Comparison of ENCODE assay signal across 8 cellular contexts in the genomic region with DNA sequence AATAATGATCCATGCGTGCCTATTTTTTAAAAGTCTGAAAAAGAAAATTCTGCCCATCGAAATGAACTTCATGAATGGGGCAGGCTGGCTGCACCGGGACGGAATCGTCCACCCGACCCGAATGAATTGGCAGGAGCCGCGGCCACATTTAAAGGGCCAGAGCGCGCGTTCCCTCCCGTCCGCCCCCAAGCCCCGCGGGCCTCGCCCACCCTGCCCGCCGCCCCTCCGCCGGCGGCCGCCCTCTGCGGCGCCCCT. TPM values are rescaled to one million over a fixed set of nuclear protein-coding genes. Genes with fewer than 3 reads are reported as not detected.
DNase-seq lines count a peak whose midpoint lies in the region; ATAC-seq and TF ChIP-seq lines count a peak whose summit lies in the region.

No MANE protein-coding gene starts in this region.

- no peaks in the 10 kb centered on the region for H3K79me2 ChIP-seq in GM23338 (replicated peaks; ENCODE audit: insufficient read depth)
- no peaks in the 10 kb centered on the region for H3K79me2 ChIP-seq in MM.1S (ENCODE audit: low read length)

- 0 out of 2 replicates have a peak overlapping the region, but pooled peaks have one; percentile 29 for H2AFZ ChIP-seq in GM23338
- no peak overlapping the region for H2AFZ ChIP-seq in MM.1S (ENCODE audit: low read length)

- ATAC-seq in GM23338 (no peak), RWPE2 (ENCODE audit: low read depth) (peak; percentile 8; the same call in 2 of the 3 replicates)

- no peaks in the 10 kb centered on the region for H3K36me3 ChIP-seq in GM23338 (ENCODE audit: insufficient read depth)
- peaks cover 8% of the 10 kb centered on the region; the same call in 1 of the 2 replicates for H3K36me3 ChIP-seq in RWPE2 (ENCODE audit: low read depth)
- H3K36me3 ChIP-seq in spleen = peaks cover 0 to 10% (median 0%) of the 10 kb centered on the region in 6 donors
- H3K36me3 ChIP-seq in MM.1S (replicated peaks; ENCODE audit: insufficient read depth, low read length) = no peaks in the 10 kb centered on the region

- WGBS in spleen, 5 donors = 0 to 8% (median 1%) methylated on average over 10 to 25 of the region's 25 CpGs

- H3F3A ChIP-seq in GM23338 (replicated peaks; ENCODE audit: low read depth) (peaks cover 34% of the 10 kb centered on the region), MM.1S (ENCODE audit: insufficient read depth, low read length) (no peaks in the 10 kb centered on the region)

- H3K36me3 Mint-ChIP-seq in GM23338 (ENCODE audit: low read depth) = peaks cover 2% of the 10 kb centered on the region; the same call in 1 of the 3 replicates
- no peaks in the 10 kb centered on the region for H3K36me3 Mint-ChIP-seq in glutamatergic neuron (ENCODE audit: unreplicated experiment)

- H3K27ac Mint-ChIP-seq in GM23338 = no peak overlapping the region
- H3K27ac Mint-ChIP-seq in glutamatergic neuron (ENCODE audit: unreplicated experiment) = no peak overlapping the region

- intact Hi-C loops in spleen (cut with DNase I; ENCODE audit: low total_unique reads) = no loop called here

- H3K27me3 Mint-ChIP-seq in GM23338 (ENCODE audit: insufficient read depth, low read depth, poor library complexity) (peaks cover 91% of the 10 kb centered on the region), glutamatergic neuron (ENCODE audit: unreplicated experiment) (peaks cover 30% of the 10 kb centered on the region)

- H3K4me1 ChIP-seq in GM23338 (ENCODE audit: insufficient read depth) (peaks cover 44% of the 10 kb centered on the region), RWPE2 (ENCODE audit: insufficient read depth, poor library complexity, severe bottlenecking) (no peaks in the 10 kb centered on the region), spleen (peaks cover 50 to 100% (median 88%) of the 10 kb centered on the region in 6 donors), MM.1S (ENCODE audit: low read length) (no peaks in the 10 kb centered on the region)

- H3K4me3 ChIP-seq in GM23338 = peak overlapping the region; percentile 60
- peak overlapping the region; percentile 61 for H3K4me3 ChIP-seq in RWPE2 (ENCODE audit: severe bottlenecking)
- H3K4me3 ChIP-seq in spleen = peak overlapping the region; percentile 46 to 84 (median 60)
- no peak overlapping the region for H3K4me3 ChIP-seq in MM.1S (ENCODE audit: low read length)

- TF ChIP-seq CTCF in GM23338 (conservative IDR thresholded peaks at IDR 0.05; ENCODE audit: low read depth in 2 of 2) = no peak
- no peak for TF ChIP-seq CTCF in RWPE2 (IDR thresholded peaks at IDR 0.05; ENCODE audit: poor library complexity, severe bottlenecking)
- no peak for TF ChIP-seq CTCF in glutamatergic neuron (IDR thresholded peaks at IDR 0.05; ENCODE audit: partially characterized antibody, unreplicated experiment)
- no peak for TF ChIP-seq CTCF in spleen (IDR thresholded peaks at IDR 0.05 in 8 of 11, conservative IDR thresholded peaks at IDR 0.05 in 3 of 11)
- TF ChIP-seq CTCF in MM.1S (IDR thresholded peaks at IDR 0.05; ENCODE audit: low read length) = no peak

- peak; percentile 34 for DNase-seq in EH (ENCODE audit: low read depth)
- no peak for DNase-seq in GM23338 (ENCODE audit: low spot score)
- no peak for DNase-seq in RWPE2 (ENCODE audit: low spot score)
- peak; percentile 56 for DNase-seq in glutamatergic neuron
- no peak for DNase-seq in spleen
- DNase-seq in MM.1S = no peak
- no peak for DNase-seq in substantia nigra (lab: John Stamatoyannopoulos, UW)
- DNase-seq in OCI-M2 (lab: John Stamatoyannopoulos, UW; ENCODE audit: unreplicated experiment) = no peak

- peak overlapping the region; percentile 77 for H3K4me3 Mint-ChIP-seq in GM23338
- peak overlapping the region; percentile 93 for H3K4me3 Mint-ChIP-seq in glutamatergic neuron (ENCODE audit: unreplicated experiment)

- H3K4me2 ChIP-seq in GM23338 (peak overlapping the region; percentile 99), MM.1S (ENCODE audit: low read depth, low read length) (no peak overlapping the region)

- H3K27ac ChIP-seq in GM23338 (ENCODE audit: low read depth) (no peak overlapping the region), RWPE2 (ENCODE audit: poor library complexity, severe bottlenecking) (peak overlapping the region; percentile 78), spleen (peak overlapping the region; percentile 70 to 89 (median 86)), MM.1S (ENCODE audit: low read length) (no peak overlapping the region), substantia nigra (ENCODE audit: low read depth, low read length, poor library complexity, severe bottlenecking) (no peak overlapping the region)

- H3K9ac ChIP-seq in MM.1S (ENCODE audit: low read length) = no peak overlapping the region

- TF ChIP-seq POLR2A in spleen (IDR thresholded peaks at IDR 0.05) = no peak

- no peaks in the 10 kb centered on the region; the same call in 2 of the 3 replicates for H3K9me3 Mint-ChIP-seq in GM23338
- H3K9me3 Mint-ChIP-seq in glutamatergic neuron (ENCODE audit: unreplicated experiment) = peaks cover 3% of the 10 kb centered on the region

- no peaks in the 10 kb centered on the region for H3K9me3 ChIP-seq in RWPE2 (ENCODE audit: severe bottlenecking)
- H3K9me3 ChIP-seq in spleen = no peaks in the 10 kb centered on the region
- no peaks in the 10 kb centered on the region for H3K9me3 ChIP-seq in MM.1S (replicated peaks; ENCODE audit: insufficient read depth, low read length)

- no peaks in the 10 kb centered on the region for H3K9me2 ChIP-seq in GM23338 (ENCODE audit: insufficient read depth)
- no peaks in the 10 kb centered on the region for H3K9me2 ChIP-seq in MM.1S (replicated peaks; ENCODE audit: insufficient read depth, low read length)

- peaks cover 97% of the 10 kb centered on the region for H3K27me3 ChIP-seq in GM23338 (ENCODE audit: insufficient read depth)
- no peaks in the 10 kb centered on the region for H3K27me3 ChIP-seq in RWPE2 (ENCODE audit: insufficient read depth, poor library complexity, severe bottlenecking)
- H3K27me3 ChIP-seq in spleen (replicated peaks in 1 of 7) = peaks cover 10 to 99% (median 73%) of the 10 kb centered on the region in 7 donors
- H3K27me3 ChIP-seq in MM.1S (replicated peaks; ENCODE audit: insufficient read depth, low read length) = peaks cover 4% of the 10 kb centered on the region; the same call in 1 of the 2 replicates

- H4K20me1 ChIP-seq in GM23338 (replicated peaks; ENCODE audit: insufficient read depth) (no peaks in the 10 kb centered on the region; the same call in 1 of the 2 replicates), MM.1S (ENCODE audit: insufficient read depth, low read length) (no peaks in the 10 kb centered on the region)

- H3K4me1 Mint-ChIP-seq in GM23338 = peaks cover 53% of the 10 kb centered on the region
- peaks cover 8% of the 10 kb centered on the region for H3K4me1 Mint-ChIP-seq in glutamatergic neuron (ENCODE audit: low read depth, unreplicated experiment)

TF ChIP-seq in GM23338, 12 proteins besides CTCF, POLR2A, EP300 and RAD21 (continues in another document):
- no peak for TF ChIP-seq CREB1 (CRISPR knock-in tag; IDR thresholded peaks at IDR 0.05; ENCODE audit: low read depth)
- no peak for TF ChIP-seq JUNB (IDR thresholded peaks at IDR 0.05; ENCODE audit: unreplicated experiment)
- no peak for TF ChIP-seq EZH2phosphoT487 (IDR thresholded peaks at IDR 0.05; ENCODE audit: unreplicated experiment)
- TF ChIP-seq, protein P1, sequence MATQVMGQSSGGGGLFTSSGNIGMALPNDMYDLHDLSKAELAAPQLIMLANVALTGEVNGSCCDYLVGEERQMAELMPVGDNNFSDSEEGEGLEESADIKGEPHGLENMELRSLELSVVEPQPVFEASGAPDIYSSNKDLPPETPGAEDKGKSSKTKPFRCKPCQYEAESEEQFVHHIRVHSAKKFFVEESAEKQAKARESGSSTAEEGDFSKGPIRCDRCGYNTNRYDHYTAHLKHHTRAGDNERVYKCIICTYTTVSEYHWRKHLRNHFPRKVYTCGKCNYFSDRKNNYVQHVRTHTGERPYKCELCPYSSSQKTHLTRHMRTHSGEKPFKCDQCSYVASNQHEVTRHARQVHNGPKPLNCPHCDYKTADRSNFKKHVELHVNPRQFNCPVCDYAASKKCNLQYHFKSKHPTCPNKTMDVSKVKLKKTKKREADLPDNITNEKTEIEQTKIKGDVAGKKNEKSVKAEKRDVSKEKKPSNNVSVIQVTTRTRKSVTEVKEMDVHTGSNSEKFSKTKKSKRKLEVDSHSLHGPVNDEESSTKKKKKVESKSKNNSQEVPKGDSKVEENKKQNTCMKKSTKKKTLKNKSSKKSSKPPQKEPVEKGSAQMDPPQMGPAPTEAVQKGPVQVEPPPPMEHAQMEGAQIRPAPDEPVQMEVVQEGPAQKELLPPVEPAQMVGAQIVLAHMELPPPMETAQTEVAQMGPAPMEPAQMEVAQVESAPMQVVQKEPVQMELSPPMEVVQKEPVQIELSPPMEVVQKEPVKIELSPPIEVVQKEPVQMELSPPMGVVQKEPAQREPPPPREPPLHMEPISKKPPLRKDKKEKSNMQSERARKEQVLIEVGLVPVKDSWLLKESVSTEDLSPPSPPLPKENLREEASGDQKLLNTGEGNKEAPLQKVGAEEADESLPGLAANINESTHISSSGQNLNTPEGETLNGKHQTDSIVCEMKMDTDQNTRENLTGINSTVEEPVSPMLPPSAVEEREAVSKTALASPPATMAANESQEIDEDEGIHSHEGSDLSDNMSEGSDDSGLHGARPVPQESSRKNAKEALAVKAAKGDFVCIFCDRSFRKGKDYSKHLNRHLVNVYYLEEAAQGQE (IDR thresholded peaks at IDR 0.05; ENCODE audit: unreplicated experiment) = no peak
- TF ChIP-seq STAT1 (IDR thresholded peaks at IDR 0.05; ENCODE audit: unreplicated experiment) = no peak

RNA-seq across cellular contexts. Expression of gene GATA3, which starts 0.3 kb away (rescaled TPM):
- not detected in 2 replicates for total RNA-seq in GM23338 (2014; rRNA removed; shearing (Covaris generic))
- polyA plus RNA-seq in GM23338 (2016; fragmentation: Nextera tagmentation; extraction: Ambion mirVana) = 0.23 and 0.33 TPM in 2 replicates
- 0.69 TPM for total RNA-seq in glutamatergic neuron (ENCODE audit: unreplicated experiment)
- 10 to 100 TPM in 2 of 7 donors, 1 to 10 TPM in 5; 3.9 to 15.4 (median 8.8) TPM for total RNA-seq in spleen
- polyA plus RNA-seq in spleen = 1 to 10 TPM; 2.2 to 4.4 (median 3.5) TPM

Comparison
In these comparisons a context has a peak if more than half of its experiments do, and no peak if none do; other contexts are left out.
1. DNase-seq: peak in EH (single experiment) and glutamatergic neuron (single experiment); none in GM23338 (single experiment), RWPE2 (single experiment), spleen (single experiment), MM.1S (single experiment), substantia nigra (0 of 49) and OCI-M2 (single experiment).
2. H3K27ac ChIP-seq: peak in RWPE2 (single experiment) and spleen (8 of 8); none in GM23338 (single experiment), MM.1S (single experiment) and substantia nigra (single experiment).